In the genomic region with DNA sequence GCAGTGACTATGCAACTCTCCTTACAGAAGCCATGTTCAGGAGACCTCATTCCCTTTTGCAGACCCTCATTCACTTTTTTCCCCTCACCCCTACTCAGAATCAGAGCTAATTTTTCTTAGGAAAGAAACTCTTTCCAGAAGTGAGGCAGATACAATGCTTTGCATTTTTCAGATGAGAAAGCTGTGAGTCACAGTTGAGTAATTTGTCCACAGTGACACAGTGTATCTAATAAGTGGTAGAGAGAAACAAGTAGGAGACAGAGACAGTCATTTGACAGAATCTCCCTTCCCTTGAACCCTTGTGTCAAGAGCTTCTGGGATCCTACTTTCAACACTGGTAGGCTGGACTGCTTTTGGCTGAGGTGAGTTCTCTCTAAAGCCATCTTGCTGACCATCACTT, we compare ENCODE assay signal across 16 cellular contexts.
DNase-seq lines count a peak whose midpoint lies in the region; ATAC-seq, FAIRE-seq and TF ChIP-seq lines count a peak whose summit lies in the region.
"Had no signal": no experiment of that assay in that cellular context is flagged by ENCODE, and none has a peak within 500 bp of the region (broad histone marks: within the 10 kb centered on the region; RNA-seq: fewer than 3 reads in every experiment).

No MANE protein-coding gene starts in this region.

- H3K27me3 Mint-ChIP-seq in osteocyte (ENCODE audit: unreplicated experiment) = no peaks in the 10 kb centered on the region

- no peak overlapping the region for H3K4me3 Mint-ChIP-seq in osteocyte (ENCODE audit: unreplicated experiment)
- H3K4me3 Mint-ChIP-seq: activated naive CD4-positive, alpha-beta T cell treated with anti-CD3 and anti-CD28 coated beads, Interleukin-2, amount 50 U/mL, for 24 hours had no signal

- no peaks in the 10 kb centered on the region for H3K4me1 ChIP-seq in upper lobe of right lung
- H3K4me1 ChIP-seq: colonic mucosa, right atrium auricular region had no signal

- no peaks in the 10 kb centered on the region for H3K27me3 ChIP-seq in upper lobe of right lung
- H3K27me3 ChIP-seq: colonic mucosa, right atrium auricular region had no signal

- H3K4me1 Mint-ChIP-seq in osteocyte (ENCODE audit: unreplicated experiment) = peaks cover 33% of the 10 kb centered on the region
- H3K4me1 Mint-ChIP-seq: activated naive CD4-positive, alpha-beta T cell treated with anti-CD3 and anti-CD28 coated beads, Interleukin-2, amount 50 U/mL, for 24 hours had no signal

- intact Hi-C loops in upper lobe of right lung (cut with DNase I) = no loop called here

- no peak for ATAC-seq in GM19395 (IDR thresholded peaks at IDR 0.05; ENCODE audit: unreplicated experiment)
- ATAC-seq in HG03159 (IDR thresholded peaks at IDR 0.05; ENCODE audit: unreplicated experiment) = no peak
- ATAC-seq in upper lobe of right lung = no peak

- H3K27ac Mint-ChIP-seq in osteocyte (ENCODE audit: unreplicated experiment) = peak overlapping the region; percentile 52
- H3K27ac Mint-ChIP-seq: activated naive CD4-positive, alpha-beta T cell treated with anti-CD3 and anti-CD28 coated beads, Interleukin-2, amount 50 U/mL, for 24 hours had no signal

- H3K36me3 ChIP-seq in upper lobe of right lung = no peaks in the 10 kb centered on the region
- H3K36me3 ChIP-seq: colonic mucosa, right atrium auricular region had no signal

- DNase-seq in DMS53 (lab: John Stamatoyannopoulos, UW) (peak; percentile 63), RCC 7860 (ENCODE audit: low spot score) (peak; percentile 57), epithelial cell of proximal tubule (ENCODE audit: low read depth) (peak; percentile 35), osteocyte (ENCODE audit: extremely low spot score, unreplicated experiment) (no peak), upper lobe of right lung (no peak)
- DNase-seq in activated effector memory CD4-positive, alpha-beta T cell treated with Interleukin-2 at 50 U/mL for 16 hours = no peak
- DNase-seq: colonic mucosa; foreskin melanocyte; NCI-H524 treated with DMSO at 0.1 percent for 48 hours; SHP77 treated with DMSO at 0.1 percent for 48 hours; stimulated activated naive CD4-positive, alpha-beta T cell had no signal

- no peaks in the 10 kb centered on the region for H3K9me3 ChIP-seq in upper lobe of right lung
- H3K9me3 ChIP-seq: colonic mucosa, right atrium auricular region had no signal

- H3K27ac ChIP-seq in upper lobe of right lung = no peak overlapping the region
- H3K27ac ChIP-seq: colonic mucosa, right atrium auricular region had no signal

- H3K9me3 Mint-ChIP-seq in osteocyte (ENCODE audit: unreplicated experiment) = no peaks in the 10 kb centered on the region

- peak; percentile 68 for FAIRE-seq in RCC 7860 (lab: Jason Lieb, UNC)
- FAIRE-seq: G401.6 had no signal

- no peaks in the 10 kb centered on the region for H3K36me3 Mint-ChIP-seq in osteocyte (ENCODE audit: unreplicated experiment)
- H3K36me3 Mint-ChIP-seq: activated naive CD4-positive, alpha-beta T cell treated with anti-CD3 and anti-CD28 coated beads, Interleukin-2, amount 50 U/mL, for 24 hours had no signal

- H3K4me3 ChIP-seq in epithelial cell of proximal tubule (ENCODE audit: low read depth, low read length) (no peak overlapping the region), upper lobe of right lung (no peak overlapping the region)
- H3K4me3 ChIP-seq: colonic mucosa, right atrium auricular region had no signal

- TF ChIP-seq CTCF in epithelial cell of proximal tubule (conservative IDR thresholded peaks at IDR 0.05; ENCODE audit: low read depth, low read length) = no peak
- no peak for TF ChIP-seq CTCF in osteocyte (IDR thresholded peaks at IDR 0.05)
- TF ChIP-seq CTCF in upper lobe of right lung (IDR thresholded peaks at IDR 0.05) = no peak

Comparison
In these comparisons a context has a peak if more than half of its experiments do, and no peak if none do; other contexts are left out.
1. DNase-seq: peak in DMS53 (single experiment), RCC 7860 (single experiment) and epithelial cell of proximal tubule (single experiment); none in osteocyte (single experiment), upper lobe of right lung (single experiment) and activated effector memory CD4-positive, alpha-beta T cell treated with Interleukin-2 at 50 U/mL for 16 hours (single experiment).